1 cellular context compared by ENCODE assay signal in the genomic region with DNA sequence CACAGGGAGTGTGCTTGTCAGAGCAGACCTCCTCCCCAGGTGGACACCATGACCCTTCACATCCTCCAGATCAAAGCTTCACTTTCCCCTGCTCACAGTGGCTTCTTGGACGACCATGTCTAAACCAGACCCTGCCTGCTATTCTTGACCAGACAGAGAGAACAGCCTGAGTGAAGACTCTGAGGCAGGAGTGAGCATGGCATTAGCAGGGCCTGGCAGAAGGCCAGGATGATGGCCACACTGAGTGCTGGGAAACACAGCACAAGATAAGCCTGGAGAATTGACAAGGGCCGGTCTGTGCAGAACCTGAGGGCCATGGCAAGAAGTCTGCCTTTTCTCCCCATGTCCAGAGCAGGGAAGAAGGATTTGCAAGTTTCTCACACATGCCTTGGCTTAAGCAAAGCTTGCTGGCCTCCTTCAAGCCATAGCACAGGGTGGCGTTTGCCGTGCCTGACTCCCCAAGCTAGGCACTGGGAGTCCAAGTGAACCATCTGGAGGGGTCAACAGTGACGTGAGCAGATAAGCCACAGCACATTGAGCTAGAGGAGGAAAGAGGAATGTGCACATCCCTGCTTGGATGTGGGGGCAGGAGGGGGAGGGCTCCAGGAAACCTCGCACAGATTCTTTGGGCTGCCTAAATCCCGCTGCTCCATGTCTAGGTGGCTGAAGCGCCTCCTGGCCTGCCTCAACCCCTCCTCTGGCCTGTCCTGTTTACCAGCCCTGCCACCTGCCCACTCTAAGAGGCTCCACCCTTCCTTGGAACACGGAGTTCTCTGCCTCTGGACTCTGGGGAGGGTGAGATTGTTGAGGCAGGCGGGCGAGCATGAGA.
TF ChIP-seq lines count a peak whose summit lies in the region.

No MANE protein-coding gene starts in this region.

TF ChIP-seq in H1, 55 proteins besides CTCF, POLR2A, EP300 and RAD21:
- TF ChIP-seq MAFK (IDR thresholded peaks at IDR 0.05; ENCODE audit: low read depth, low read length) (no peak), JUN (IDR thresholded peaks at IDR 0.05; ENCODE audit: low read depth, low read length) (no peak), SP2 (IDR thresholded peaks at IDR 0.05; ENCODE audit: low read length) (no peak), RFX5 (IDR thresholded peaks at IDR 0.05; ENCODE audit: borderline replicate concordance, low read depth, low read length) (no peak), KDM1A (IDR thresholded peaks at IDR 0.05; ENCODE audit: borderline replicate concordance, low read length) (no peak), HDAC2 (IDR thresholded peaks at IDR 0.05; ENCODE audit: borderline replicate concordance in 1 of 2, low read depth in 2 of 2, low read length in 2 of 2) (no peak), NANOG (IDR thresholded peaks at IDR 0.05; ENCODE audit: insufficient read depth, low read depth, low read length, poor library complexity, severe bottlenecking) (no peak), BRCA1 (IDR thresholded peaks at IDR 0.05; ENCODE audit: low read depth, low read length) (no peak)
- TF ChIP-seq, protein P1, sequence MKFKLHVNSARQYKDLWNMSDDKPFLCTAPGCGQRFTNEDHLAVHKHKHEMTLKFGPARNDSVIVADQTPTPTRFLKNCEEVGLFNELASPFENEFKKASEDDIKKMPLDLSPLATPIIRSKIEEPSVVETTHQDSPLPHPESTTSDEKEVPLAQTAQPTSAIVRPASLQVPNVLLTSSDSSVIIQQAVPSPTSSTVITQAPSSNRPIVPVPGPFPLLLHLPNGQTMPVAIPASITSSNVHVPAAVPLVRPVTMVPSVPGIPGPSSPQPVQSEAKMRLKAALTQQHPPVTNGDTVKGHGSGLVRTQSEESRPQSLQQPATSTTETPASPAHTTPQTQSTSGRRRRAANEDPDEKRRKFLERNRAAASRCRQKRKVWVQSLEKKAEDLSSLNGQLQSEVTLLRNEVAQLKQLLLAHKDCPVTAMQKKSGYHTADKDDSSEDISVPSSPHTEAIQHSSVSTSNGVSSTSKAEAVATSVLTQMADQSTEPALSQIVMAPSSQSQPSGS (IDR thresholded peaks at IDR 0.05; ENCODE audit: low read length) = no peak
- TF ChIP-seq, protein P2, sequence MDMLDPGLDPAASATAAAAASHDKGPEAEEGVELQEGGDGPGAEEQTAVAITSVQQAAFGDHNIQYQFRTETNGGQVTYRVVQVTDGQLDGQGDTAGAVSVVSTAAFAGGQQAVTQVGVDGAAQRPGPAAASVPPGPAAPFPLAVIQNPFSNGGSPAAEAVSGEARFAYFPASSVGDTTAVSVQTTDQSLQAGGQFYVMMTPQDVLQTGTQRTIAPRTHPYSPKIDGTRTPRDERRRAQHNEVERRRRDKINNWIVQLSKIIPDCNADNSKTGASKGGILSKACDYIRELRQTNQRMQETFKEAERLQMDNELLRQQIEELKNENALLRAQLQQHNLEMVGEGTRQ (IDR thresholded peaks at IDR 0.05; ENCODE audit: low read length) = no peak
- TF ChIP-seq, protein P3, sequence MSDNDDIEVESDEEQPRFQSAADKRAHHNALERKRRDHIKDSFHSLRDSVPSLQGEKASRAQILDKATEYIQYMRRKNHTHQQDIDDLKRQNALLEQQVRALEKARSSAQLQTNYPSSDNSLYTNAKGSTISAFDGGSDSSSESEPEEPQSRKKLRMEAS (IDR thresholded peaks at IDR 0.05) = no peak
